In the genomic region with DNA sequence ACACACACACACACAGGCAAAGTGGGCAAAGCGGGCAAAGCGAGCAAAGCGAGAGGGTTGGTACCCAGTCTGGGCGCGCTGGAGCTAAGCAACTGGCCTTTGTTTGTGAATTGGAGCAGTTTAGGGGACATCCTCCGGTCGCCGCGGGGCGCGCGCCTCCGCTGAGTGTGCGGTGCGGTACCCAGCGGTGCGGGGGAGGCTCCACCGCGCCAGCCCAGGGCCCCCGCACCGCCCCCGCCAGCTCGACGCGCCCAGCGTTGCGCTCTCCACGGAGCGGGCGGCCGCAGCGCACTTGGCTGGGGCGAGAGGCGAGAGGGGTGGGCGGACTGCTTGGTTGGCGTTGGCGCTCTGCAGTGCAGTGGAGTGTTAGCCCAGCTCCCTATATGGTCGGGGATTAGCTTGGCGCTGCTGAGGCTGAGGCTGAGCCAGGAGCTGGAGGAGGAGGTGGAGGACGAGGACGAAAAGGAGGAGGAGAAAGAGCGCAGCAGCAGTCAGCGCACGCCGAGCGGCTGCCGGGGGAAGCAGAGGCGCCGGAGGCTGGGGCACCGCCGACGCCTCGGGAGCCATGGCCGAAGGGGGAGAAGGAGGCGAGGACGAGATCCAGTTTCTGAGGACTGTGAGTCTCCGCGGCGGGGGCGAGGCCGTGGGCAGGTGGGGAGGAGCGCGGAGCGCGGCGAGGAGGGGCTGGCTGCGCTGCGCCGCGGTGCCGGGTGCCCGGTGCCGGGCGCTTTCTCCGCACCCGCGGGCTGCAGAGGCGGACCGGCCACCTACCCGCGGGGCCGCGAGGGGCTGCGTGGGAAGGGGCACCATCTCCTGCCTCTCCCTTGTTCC, we compare ENCODE assay signal across 8 cellular contexts. TPM values are rescaled to one million over a fixed set of nuclear protein-coding genes. Genes with fewer than 3 reads are reported as not detected.
DNase-seq lines count a peak whose midpoint lies in the region; ATAC-seq and TF ChIP-seq lines count a peak whose summit lies in the region.

A gene (plus strand): TSS at position 487 of the 831 bp plus-strand sequence. CDS start 79 bp downstream, at position 566.

- no peaks in the 10 kb centered on the region for H3K36me3 Mint-ChIP-seq in WTC11

- H3K27ac Mint-ChIP-seq in WTC11 = no peak within 1 kb of the TSS

- POLR2A ChIA-PET in WTC11 (lab: Charles Lee) = interaction anchor here (0.9 kb wide), 1 partner anchor 390 kb away, joined by 4 read pairs; no protein-coding TSS in a partner anchor

- H3K4me3 ChIP-seq in iPS DF 6.9 (ENCODE audit: low read length) = peak within 1 kb of the TSS; percentile 57
- H3K4me3 ChIP-seq in gastrocnemius medialis = peak within 1 kb of the TSS; percentile 50 to 65 (median 60)

- H3K27me3 Mint-ChIP-seq in WTC11 (ENCODE audit: low read depth) = peaks cover 54% of the 10 kb centered on the region

- H3K9me3 ChIP-seq in iPS DF 6.9 (ENCODE audit: control insufficient read depth, insufficient read depth, low read length) (no peaks in the 10 kb centered on the region), gastrocnemius medialis (no peaks in the 10 kb centered on the region)

- peak; percentile 83 for ATAC-seq in WTC11
- ATAC-seq in gastrocnemius medialis = peak; percentile 67 to 71
- no peak for ATAC-seq in HG03025 (IDR thresholded peaks at IDR 0.05; ENCODE audit: low FRiP score, unreplicated experiment)
- no peak for ATAC-seq in HG03520 (IDR thresholded peaks at IDR 0.05; ENCODE audit: unreplicated experiment)
- no peak for ATAC-seq in activated CD4-positive, CD25-positive, alpha-beta regulatory T cell treated with anti-CD3 and anti-CD28 coated beads, Interleukin-2, amount 50 U/mL, for 24 hours

- TF ChIP-seq CTCF in WTC11 (IDR thresholded peaks at IDR 0.05) (no peak), gastrocnemius medialis (IDR thresholded peaks at IDR 0.05 in 4 of 5, conservative IDR thresholded peaks at IDR 0.05 in 1 of 5) (no peak)

- H3K27me3 ChIP-seq in iPS DF 6.9 (ENCODE audit: control insufficient read depth, insufficient read depth, low read length) (peaks cover 25% of the 10 kb centered on the region), gastrocnemius medialis (no peaks in the 10 kb centered on the region)

- H3K4me1 ChIP-seq in iPS DF 6.9 (ENCODE audit: control insufficient read depth, insufficient read depth, low read length) (no peaks in the 10 kb centered on the region; the same call in 1 of the 2 replicates), gastrocnemius medialis (peaks cover 0 to 20% of the 10 kb centered on the region in 2 donors)

- H3K27ac ChIP-seq in iPS DF 6.9 (ENCODE audit: low read length) (no peak within 1 kb of the TSS), gastrocnemius medialis (peak within 1 kb of the TSS; percentile 41 to 81 (median 70))

- peak in 1 of 2 donors; percentile 14 for TF ChIP-seq POLR2A in gastrocnemius medialis (IDR thresholded peaks at IDR 0.05)

- H3K4me1 Mint-ChIP-seq in WTC11 = peaks cover 27% of the 10 kb centered on the region

- in situ Hi-C loops in gastrocnemius medialis (cut with MboI; ENCODE audit: low sequenced_read_pairs in 4 of 4) = no loop called here

- no peaks in the 10 kb centered on the region for H3K36me3 ChIP-seq in iPS DF 6.9 (ENCODE audit: control insufficient read depth, insufficient read depth, low read length)
- H3K36me3 ChIP-seq in gastrocnemius medialis = no peaks in the 10 kb centered on the region

- WGBS in iPS DF 6.9 (ENCODE audit: insufficient coverage, insufficient read length) = no CpG with 5 or more reads among the region's 84 CpGs

- DNase-seq in H4 (ENCODE audit: low spot score) (peak; percentile 17), WTC11 (ENCODE audit: low spot score) (peak; percentile 62), iPS DF 6.9 (ENCODE audit: low read depth, low spot score) (no peak), gastrocnemius medialis (peak in 1 of 2 donors; percentile 47), SW480 (ENCODE audit: low spot score) (no peak)

- peaks cover 5% of the 10 kb centered on the region; the same call in 1 of the 2 replicates for H3K9me3 Mint-ChIP-seq in WTC11

- intact Hi-C loops in gastrocnemius medialis (cut with DNase I; ENCODE audit: low total_unique reads) = loop anchor here (5.0 to 10.0 kb wide), 3 partner anchors 82 to 274 kb away; no protein-coding TSS in a partner anchor

- CTCF ChIA-PET in WTC11 (lab: Charles Lee) = interaction anchor here (0.6 to 2.3 kb wide), 23 partner anchors 11 to 652 kb away, joined by 3 to 94 read pairs (median 3); no protein-coding TSS in a partner anchor

- H3K4me3 Mint-ChIP-seq in WTC11 = peak within 1 kb of the TSS; percentile 82

TF ChIP-seq in WTC11, 78 proteins besides CTCF, POLR2A, EP300 and RAD21 (continues in another document):
- peak; percentile 97 for TF ChIP-seq ZNF263 (CRISPR knock-in tag; IDR thresholded peaks at IDR 0.05; ENCODE audit: low read depth)
- no peak for TF ChIP-seq ZBTB21 (CRISPR knock-in tag; IDR thresholded peaks at IDR 0.05; ENCODE audit: borderline replicate concordance)
- no peak for TF ChIP-seq CREB1 (CRISPR knock-in tag; IDR thresholded peaks at IDR 0.05)
- peak; percentile 47; the same call in 1 of the 2 replicates for TF ChIP-seq NFE2L1 (CRISPR knock-in tag; IDR thresholded peaks at IDR 0.05)
- TF ChIP-seq, protein P1, sequence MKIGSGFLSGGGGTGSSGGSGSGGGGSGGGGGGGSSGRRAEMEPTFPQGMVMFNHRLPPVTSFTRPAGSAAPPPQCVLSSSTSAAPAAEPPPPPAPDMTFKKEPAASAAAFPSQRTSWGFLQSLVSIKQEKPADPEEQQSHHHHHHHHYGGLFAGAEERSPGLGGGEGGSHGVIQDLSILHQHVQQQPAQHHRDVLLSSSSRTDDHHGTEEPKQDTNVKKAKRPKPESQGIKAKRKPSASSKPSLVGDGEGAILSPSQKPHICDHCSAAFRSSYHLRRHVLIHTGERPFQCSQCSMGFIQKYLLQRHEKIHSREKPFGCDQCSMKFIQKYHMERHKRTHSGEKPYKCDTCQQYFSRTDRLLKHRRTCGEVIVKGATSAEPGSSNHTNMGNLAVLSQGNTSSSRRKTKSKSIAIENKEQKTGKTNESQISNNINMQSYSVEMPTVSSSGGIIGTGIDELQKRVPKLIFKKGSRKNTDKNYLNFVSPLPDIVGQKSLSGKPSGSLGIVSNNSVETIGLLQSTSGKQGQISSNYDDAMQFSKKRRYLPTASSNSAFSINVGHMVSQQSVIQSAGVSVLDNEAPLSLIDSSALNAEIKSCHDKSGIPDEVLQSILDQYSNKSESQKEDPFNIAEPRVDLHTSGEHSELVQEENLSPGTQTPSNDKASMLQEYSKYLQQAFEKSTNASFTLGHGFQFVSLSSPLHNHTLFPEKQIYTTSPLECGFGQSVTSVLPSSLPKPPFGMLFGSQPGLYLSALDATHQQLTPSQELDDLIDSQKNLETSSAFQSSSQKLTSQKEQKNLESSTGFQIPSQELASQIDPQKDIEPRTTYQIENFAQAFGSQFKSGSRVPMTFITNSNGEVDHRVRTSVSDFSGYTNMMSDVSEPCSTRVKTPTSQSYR (CRISPR knock-in tag; IDR thresholded peaks at IDR 0.05) = no peak
- TF ChIP-seq, protein P2, sequence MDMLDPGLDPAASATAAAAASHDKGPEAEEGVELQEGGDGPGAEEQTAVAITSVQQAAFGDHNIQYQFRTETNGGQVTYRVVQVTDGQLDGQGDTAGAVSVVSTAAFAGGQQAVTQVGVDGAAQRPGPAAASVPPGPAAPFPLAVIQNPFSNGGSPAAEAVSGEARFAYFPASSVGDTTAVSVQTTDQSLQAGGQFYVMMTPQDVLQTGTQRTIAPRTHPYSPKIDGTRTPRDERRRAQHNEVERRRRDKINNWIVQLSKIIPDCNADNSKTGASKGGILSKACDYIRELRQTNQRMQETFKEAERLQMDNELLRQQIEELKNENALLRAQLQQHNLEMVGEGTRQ (CRISPR knock-in tag; IDR thresholded peaks at IDR 0.05) = no peak
- TF ChIP-seq, protein P3, sequence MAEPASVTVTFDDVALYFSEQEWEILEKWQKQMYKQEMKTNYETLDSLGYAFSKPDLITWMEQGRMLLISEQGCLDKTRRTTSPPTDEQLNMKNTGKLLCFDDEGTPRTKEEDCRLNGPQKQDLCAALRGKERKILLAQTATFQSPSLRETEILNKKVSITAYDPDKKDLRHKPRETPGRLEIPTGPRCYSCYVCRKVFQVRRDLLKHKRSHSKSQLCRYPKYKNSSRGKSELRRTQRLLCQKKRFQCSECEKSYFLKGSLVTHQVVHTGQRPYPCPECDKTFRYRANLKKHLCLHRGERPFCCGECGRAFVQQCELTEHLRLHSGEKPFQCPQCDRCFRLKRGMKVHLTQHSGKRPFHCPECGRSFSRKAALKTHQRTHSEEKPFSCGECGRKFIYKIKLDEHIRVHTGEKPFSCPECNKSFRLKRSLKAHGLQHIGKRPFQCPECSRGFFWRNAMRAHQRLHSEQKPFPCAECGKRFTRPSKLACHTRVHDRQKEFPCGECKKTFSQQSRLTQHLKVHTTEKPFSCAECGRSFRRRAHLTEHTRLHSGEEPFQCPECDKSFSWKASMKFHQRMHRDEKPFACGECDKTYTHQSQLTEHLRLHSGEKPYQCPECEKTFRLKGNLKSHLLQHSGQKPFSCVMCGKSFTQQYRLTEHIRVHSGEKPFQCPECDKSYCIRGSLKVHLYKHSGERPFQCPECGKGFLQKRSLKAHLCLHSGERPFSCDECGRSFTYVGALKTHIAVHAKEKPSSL (CRISPR knock-in tag; conservative IDR thresholded peaks at IDR 0.05) = no peak

RNA-seq across cellular contexts. Expression of the gene that starts here (rescaled TPM):
- total RNA-seq in H4 (2014; rRNA removed; shearing (Covaris generic)) = 0.16 and 0.72 TPM in 2 replicates
- total RNA-seq in WTC11 (2021) = 0.92 to 1.4 TPM (median 1.2 TPM) in 3 replicates
- total RNA-seq in gastrocnemius medialis = 10 to 100 TPM in 3 of 4 donors, 1 to 10 TPM in 1; 7.6 to 30.9 (median 20.6) TPM

Comparison
In these comparisons a context has a peak if more than half of its experiments do, and no peak if none do; other contexts are left out.
1. Peak in DNase-seq in H4; RNA of the gene not detected or under 1 TPM.
2. ATAC-seq: peak in WTC11 (single experiment) and gastrocnemius medialis (2 of 2); none in HG03025 (single experiment), HG03520 (single experiment) and activated CD4-positive, CD25-positive, alpha-beta regulatory T cell treated with anti-CD3 and anti-CD28 coated beads, Interleukin-2, amount 50 U/mL, for 24 hours (0 of 2).